13 cellular contexts compared by ENCODE assay signal in the genomic region with DNA sequence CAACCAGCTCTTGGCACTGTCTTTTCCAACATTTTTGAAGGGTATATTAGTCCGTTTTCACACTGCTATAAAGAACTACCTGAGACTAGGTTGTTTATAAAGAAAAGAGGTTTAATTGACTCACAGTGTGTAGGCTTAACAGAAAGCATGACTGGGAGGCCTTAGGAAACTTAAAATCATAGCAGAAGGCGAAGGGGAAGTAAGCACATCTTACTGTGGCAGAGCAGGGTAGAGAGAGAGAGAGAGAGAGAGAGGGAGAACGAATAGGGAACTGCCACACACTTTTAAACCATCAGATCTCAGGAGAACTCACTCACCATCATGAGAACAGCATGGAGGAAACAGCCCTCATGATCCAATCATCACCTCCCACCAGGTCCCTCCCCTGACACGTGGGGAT.
DNase-seq lines count a peak whose midpoint lies in the region; ATAC-seq and TF ChIP-seq lines count a peak whose summit lies in the region.
"Had no signal": no experiment of that assay in that cellular context is flagged by ENCODE, and none has a peak within 500 bp of the region (broad histone marks: within the 10 kb centered on the region; RNA-seq: fewer than 3 reads in every experiment).

No MANE protein-coding gene starts in this region.

- no peaks in the 10 kb centered on the region for H3K27me3 ChIP-seq in CD4-positive, alpha-beta T cell (ENCODE audit: control insufficient read depth, insufficient read depth, low read length)

- no peak overlapping the region for H3K27ac ChIP-seq in CD4-positive, alpha-beta T cell (ENCODE audit: low read depth, low read length)
- H3K27ac ChIP-seq: 22Rv1 had no signal

- peak overlapping the region; percentile 53 for H3K27ac Mint-ChIP-seq in CD4-positive, alpha-beta T cell
- H3K27ac Mint-ChIP-seq in naive thymus-derived CD8-positive, alpha-beta T cell: peak overlapping the region in 7 of 10 donors; percentile 3 to 87 (median 33)
- H3K27ac Mint-ChIP-seq: H9 had no signal

- ATAC-seq in activated CD4-positive, CD25-positive, alpha-beta regulatory T cell treated with anti-CD3 and anti-CD28 coated beads, Interleukin-2, amount 50 U/mL, for 24 hours: peak; percentile 35 to 75
- no peak for ATAC-seq in CD4-positive, alpha-beta T cell (ENCODE audit: poor library complexity)
- no peak for ATAC-seq in naive thymus-derived CD8-positive, alpha-beta T cell
- no peak for ATAC-seq in GM19397 (IDR thresholded peaks at IDR 0.05; ENCODE audit: unreplicated experiment)

- no peaks in the 10 kb centered on the region for H3K9me3 ChIP-seq in CD4-positive, alpha-beta T cell (ENCODE audit: control insufficient read depth, low read length)

- H3K9me3 Mint-ChIP-seq in CD4-positive, alpha-beta T cell: peaks cover 16% of the 10 kb centered on the region
- peaks cover 0 to 34% (median 20%) of the 10 kb centered on the region in 9 donors for H3K9me3 Mint-ChIP-seq in naive thymus-derived CD8-positive, alpha-beta T cell

- no peak for TF ChIP-seq CTCF in CD4-positive, alpha-beta T cell (IDR thresholded peaks at IDR 0.05)

- CTCF ChIA-PET in CD4-positive, alpha-beta T cell (lab: Charles Lee): no interaction called here

- DNase-seq in activated CD4-positive, CD25-positive, alpha-beta regulatory T cell treated with anti-CD3 and anti-CD28 coated beads, Interleukin-2, amount 50 U/mL, for 72 hours: no peak
- no peak for DNase-seq in CD4-positive, alpha-beta T cell
- peak; percentile 6 for DNase-seq in SKM-1 treated with dmso at 0.1 percent for 144 hours (lab: John Stamatoyannopoulos, UW; ENCODE audit: unreplicated experiment)
- no peak for DNase-seq in naive thymus-derived CD8-positive, alpha-beta T cell
- no peak for DNase-seq in GM19238 (ENCODE audit: insufficient read length, low spot score)
- DNase-seq in NCI-H2196 treated with DMSO at 0.1 percent for 48 hours (lab: John Stamatoyannopoulos, UW; ENCODE audit: unreplicated experiment): no peak
- DNase-seq: Calu3, DMS 273 treated with DMSO at 0.1 percent for 48 hours, GOT3, H9 had no signal

- no peak overlapping the region for H3K4me3 Mint-ChIP-seq in CD4-positive, alpha-beta T cell
- no peak overlapping the region for H3K4me3 Mint-ChIP-seq in naive thymus-derived CD8-positive, alpha-beta T cell
- H3K4me3 Mint-ChIP-seq: H9 had no signal

- peaks cover 12% of the 10 kb centered on the region for H3K4me1 Mint-ChIP-seq in CD4-positive, alpha-beta T cell (ENCODE audit: low read depth)
- peaks cover 16 to 36% (median 21%) of the 10 kb centered on the region in 4 donors for H3K4me1 Mint-ChIP-seq in naive thymus-derived CD8-positive, alpha-beta T cell
- H3K4me1 Mint-ChIP-seq: H9 had no signal

- peaks cover 10% of the 10 kb centered on the region for H3K36me3 Mint-ChIP-seq in CD4-positive, alpha-beta T cell (ENCODE audit: low read depth)
- peaks cover 0 to 21% (median 18%) of the 10 kb centered on the region in 3 donors for H3K36me3 Mint-ChIP-seq in naive thymus-derived CD8-positive, alpha-beta T cell

- intact Hi-C loops in CD4-positive, alpha-beta T cell (cut with DNase I, micrococcal nuclease): no loop called here

- no peaks in the 10 kb centered on the region for H3K27me3 Mint-ChIP-seq in CD4-positive, alpha-beta T cell
- H3K27me3 Mint-ChIP-seq in naive thymus-derived CD8-positive, alpha-beta T cell: no peaks in the 10 kb centered on the region

- POLR2A ChIA-PET in CD4-positive, alpha-beta T cell (lab: Charles Lee): no interaction called here
- POLR2A ChIA-PET in naive thymus-derived CD8-positive, alpha-beta T cell (lab: Charles Lee): interaction anchor here (1.1 kb wide), 1 partner anchor 11 kb away, joined by 3 read pairs; no protein-coding TSS in a partner anchor

Comparison
In these comparisons a context has a peak if more than half of its experiments do, and no peak if none do; other contexts are left out.
1. ATAC-seq: peak in activated CD4-positive, CD25-positive, alpha-beta regulatory T cell treated with anti-CD3 and anti-CD28 coated beads, Interleukin-2, amount 50 U/mL, for 24 hours (2 of 2); none in CD4-positive, alpha-beta T cell (single experiment), naive thymus-derived CD8-positive, alpha-beta T cell (0 of 2) and GM19397 (single experiment).